Comparison of ENCODE assay signal across 37 cellular contexts in genomic region chr5:30458681-30459080, GRCh38.
"Had no signal": no experiment of that assay in that cellular context is flagged by ENCODE, and none has a peak within 500 bp of the region (broad histone marks: within the 10 kb centered on the region; RNA-seq: fewer than 3 reads in every experiment).

No MANE protein-coding gene starts in this region.

- DNase-seq: activated B cell treated with CpG ODN at 0.5 μM for 24 hours; activated CD4-positive, alpha-beta memory T cell treated with anti-CD3 and anti-CD28 coated beads, Interleukin-2, amount 10 ng/mL, durations not matched to agents 7 days and 5 days; activated CD4-positive, alpha-beta T cell treated with anti-CD3 and anti-CD28 coated beads for 48 hours; activated CD4-positive, CD25-positive, alpha-beta regulatory T cell treated with anti-CD3 and anti-CD28 coated beads, Interleukin-2, amount 50 U/mL, for 72 hours; activated CD8-positive, alpha-beta memory T cell treated with anti-CD3 and anti-CD28 coated beads for 24 hours; activated CD8-positive, alpha-beta memory T cell treated with anti-CD3 and anti-CD28 coated beads, Interleukin-2, amount 10 ng/mL, durations not matched to agents 7 days and 5 days; activated CD8-positive, alpha-beta memory T cell treated with anti-CD3 and anti-CD28 coated beads, Interleukin-2, amount 50 U/mL, for 48 hours; activated effector memory CD4-positive, alpha-beta T cell treated with Interleukin-2 at 50 U/mL for 16 hours; activated naive CD4-positive, alpha-beta T cell treated with anti-CD3 and anti-CD28 coated beads, Interleukin-2, amount 10 ng/mL, durations not matched to agents 7 days and 5 days; activated naive CD8-positive, alpha-beta T cell treated with anti-CD3 and anti-CD28 coated beads, Interleukin-2, amount 50 U/mL, for 24 hours; activated T-cell treated with anti-CD3 and anti-CD28 coated beads, Interleukin-2, amount 50 U/mL, for 48 hours; anterior cingulate cortex; brain microvascular endothelial cell; central memory CD4-positive, alpha-beta T cell; IMR-90; Karpas-422; NCI-H1048; NCI-H1105 treated with DMSO at 0.1 percent for 48 hours; NCI-H1436 treated with DMSO at 0.1 percent for 48 hours; NCI-H1694 treated with DMSO at 0.1 percent for 48 hours; NCI-H2029 treated with DMSO at 0.1 percent for 48 hours; NCI-H2107; NCI-H2171; NCI-H510A; NCI-H526 treated with DMSO at 0.1 percent for 48 hours; NCI-H774; NK-92 treated with Interleukin-12 subunit alpha and Interleukin-12 subunit beta, amount 100 ng/mL, for 24 hours; SIG-M5; SW 1271; T-helper 1 cell; T-helper 2 cell; T-helper 9 cell had no signal

- H3K27me3 ChIP-seq: brain microvascular endothelial cell had no signal

- H3K27me3 Mint-ChIP-seq: activated B cell treated with CpG ODN at 0.5 μM for 24 hours; activated CD4-positive, alpha-beta memory T cell treated with anti-CD3 and anti-CD28 coated beads, Interleukin-2, amount 10 ng/mL, durations not matched to agents 7 days and 5 days; activated CD8-positive, alpha-beta memory T cell treated with anti-CD3 and anti-CD28 coated beads, Interleukin-2, amount 10 ng/mL, durations not matched to agents 7 days and 5 days; activated naive CD4-positive, alpha-beta T cell treated with anti-CD3 and anti-CD28 coated beads, Interleukin-2, amount 10 ng/mL, durations not matched to agents 7 days and 5 days; activated naive CD8-positive, alpha-beta T cell; activated naive CD8-positive, alpha-beta T cell treated with anti-CD3 and anti-CD28 coated beads, Interleukin-2, amount 50 U/mL, for 24 hours had no signal

- H3K4me1 Mint-ChIP-seq: activated B cell treated with CpG ODN at 0.5 μM for 24 hours; activated CD4-positive, alpha-beta memory T cell treated with anti-CD3 and anti-CD28 coated beads, Interleukin-2, amount 10 ng/mL, durations not matched to agents 7 days and 5 days; activated CD8-positive, alpha-beta memory T cell treated with anti-CD3 and anti-CD28 coated beads, Interleukin-2, amount 10 ng/mL, durations not matched to agents 7 days and 5 days; activated naive CD4-positive, alpha-beta T cell treated with anti-CD3 and anti-CD28 coated beads, Interleukin-2, amount 10 ng/mL, durations not matched to agents 7 days and 5 days; activated naive CD8-positive, alpha-beta T cell treated with anti-CD3 and anti-CD28 coated beads, Interleukin-2, amount 50 U/mL, for 24 hours had no signal

- H3K36me3 ChIP-seq: brain microvascular endothelial cell had no signal

- ATAC-seq: activated CD8-positive, alpha-beta memory T cell treated with anti-CD3 and anti-CD28 coated beads, Interleukin-2, amount 10 ng/mL, durations not matched to agents 7 days and 5 days; activated naive CD8-positive, alpha-beta T cell treated with anti-CD3 and anti-CD28 coated beads, Interleukin-2, amount 50 U/mL, for 24 hours; K562; Panc1; Right ventricle myocardium inferior had no signal

- H3K36me3 Mint-ChIP-seq: activated CD8-positive, alpha-beta memory T cell treated with anti-CD3 and anti-CD28 coated beads, Interleukin-2, amount 10 ng/mL, durations not matched to agents 7 days and 5 days; activated naive CD4-positive, alpha-beta T cell treated with anti-CD3 and anti-CD28 coated beads, Interleukin-2, amount 10 ng/mL, durations not matched to agents 7 days and 5 days; activated naive CD8-positive, alpha-beta T cell had no signal

- H3K27ac Mint-ChIP-seq: activated B cell treated with CpG ODN at 0.5 μM for 24 hours; activated CD4-positive, alpha-beta memory T cell treated with anti-CD3 and anti-CD28 coated beads, Interleukin-2, amount 10 ng/mL, durations not matched to agents 7 days and 5 days; activated CD8-positive, alpha-beta memory T cell treated with anti-CD3 and anti-CD28 coated beads, Interleukin-2, amount 10 ng/mL, durations not matched to agents 7 days and 5 days; activated naive CD4-positive, alpha-beta T cell treated with anti-CD3 and anti-CD28 coated beads, Interleukin-2, amount 10 ng/mL, durations not matched to agents 7 days and 5 days; activated naive CD8-positive, alpha-beta T cell; activated naive CD8-positive, alpha-beta T cell treated with anti-CD3 and anti-CD28 coated beads, Interleukin-2, amount 50 U/mL, for 24 hours had no signal

- H3K27ac ChIP-seq: brain microvascular endothelial cell, VCaP had no signal

- H3K4me3 ChIP-seq: K562 had no signal

- H3K4me3 Mint-ChIP-seq: activated B cell treated with CpG ODN at 0.5 μM for 24 hours; activated CD4-positive, alpha-beta memory T cell treated with anti-CD3 and anti-CD28 coated beads, Interleukin-2, amount 10 ng/mL, durations not matched to agents 7 days and 5 days; activated CD8-positive, alpha-beta memory T cell treated with anti-CD3 and anti-CD28 coated beads, Interleukin-2, amount 10 ng/mL, durations not matched to agents 7 days and 5 days; activated naive CD4-positive, alpha-beta T cell treated with anti-CD3 and anti-CD28 coated beads, Interleukin-2, amount 10 ng/mL, durations not matched to agents 7 days and 5 days; activated naive CD8-positive, alpha-beta T cell; activated naive CD8-positive, alpha-beta T cell treated with anti-CD3 and anti-CD28 coated beads, Interleukin-2, amount 50 U/mL, for 24 hours had no signal
